In genomic region chr1:23554481-23555224, GRCh38 we compare ENCODE assay signal across 1 cellular context.
A peak's percentile ranks its signal among the peaks of the same experiment; 100 is the strongest.
TF ChIP-seq lines count a peak whose summit lies in the region.

No MANE protein-coding gene starts in this region.

TF ChIP-seq in K562, 482 proteins besides CTCF, POLR2A, EP300 and RAD21 (continued from another document and continues in another):
- TF ChIP-seq, protein P1, sequence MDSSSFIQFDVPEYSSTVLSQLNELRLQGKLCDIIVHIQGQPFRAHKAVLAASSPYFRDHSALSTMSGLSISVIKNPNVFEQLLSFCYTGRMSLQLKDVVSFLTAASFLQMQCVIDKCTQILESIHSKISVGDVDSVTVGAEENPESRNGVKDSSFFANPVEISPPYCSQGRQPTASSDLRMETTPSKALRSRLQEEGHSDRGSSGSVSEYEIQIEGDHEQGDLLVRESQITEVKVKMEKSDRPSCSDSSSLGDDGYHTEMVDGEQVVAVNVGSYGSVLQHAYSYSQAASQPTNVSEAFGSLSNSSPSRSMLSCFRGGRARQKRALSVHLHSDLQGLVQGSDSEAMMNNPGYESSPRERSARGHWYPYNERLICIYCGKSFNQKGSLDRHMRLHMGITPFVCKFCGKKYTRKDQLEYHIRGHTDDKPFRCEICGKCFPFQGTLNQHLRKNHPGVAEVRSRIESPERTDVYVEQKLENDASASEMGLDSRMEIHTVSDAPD (CRISPR knock-in tag; IDR thresholded peaks at IDR 0.05), result no peak
- TF ChIP-seq STAT5B (CRISPR knock-in tag; IDR thresholded peaks at IDR 0.05), result no peak
- TF ChIP-seq TCF7 (IDR thresholded peaks at IDR 0.05; ENCODE audit: borderline replicate concordance), result no peak
- no peak for TF ChIP-seq ZNF77 (CRISPR knock-in tag; IDR thresholded peaks at IDR 0.05)
- no peak for TF ChIP-seq ZNF282 (CRISPR knock-in tag; IDR thresholded peaks at IDR 0.05)
- TF ChIP-seq TCFL5 (CRISPR knock-in tag; conservative IDR thresholded peaks at IDR 0.05), result no peak
- TF ChIP-seq MCM2 (IDR thresholded peaks at IDR 0.05; ENCODE audit: low read depth), result no peak
- no peak for TF ChIP-seq LARP7 (IDR thresholded peaks at IDR 0.05)
- no peak for TF ChIP-seq CSDE1 (IDR thresholded peaks at IDR 0.05)
- TF ChIP-seq CXXC5 (CRISPR knock-in tag; IDR thresholded peaks at IDR 0.05), result peak; percentile 79
- TF ChIP-seq, protein P2, sequence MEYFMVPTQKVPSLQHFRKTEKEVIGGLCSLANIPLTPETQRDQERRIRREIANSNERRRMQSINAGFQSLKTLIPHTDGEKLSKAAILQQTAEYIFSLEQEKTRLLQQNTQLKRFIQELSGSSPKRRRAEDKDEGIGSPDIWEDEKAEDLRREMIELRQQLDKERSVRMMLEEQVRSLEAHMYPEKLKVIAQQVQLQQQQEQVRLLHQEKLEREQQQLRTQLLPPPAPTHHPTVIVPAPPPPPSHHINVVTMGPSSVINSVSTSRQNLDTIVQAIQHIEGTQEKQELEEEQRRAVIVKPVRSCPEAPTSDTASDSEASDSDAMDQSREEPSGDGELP (CRISPR knock-in tag; IDR thresholded peaks at IDR 0.05; ENCODE audit: borderline replicate concordance), result peak; percentile 70
- TF ChIP-seq PHF21A (IDR thresholded peaks at IDR 0.05; ENCODE audit: borderline replicate concordance, low read depth), result no peak
- TF ChIP-seq JUND (IDR thresholded peaks at IDR 0.05; ENCODE audit: borderline replicate concordance, low read depth, low read length), result no peak; the same call in 1 of the 2 replicates
- 0 out of 3 replicates have a peak, but pooled peaks have one; percentile 28 for TF ChIP-seq JUND (tag; IDR thresholded peaks at IDR 0.05; ENCODE audit: borderline replicate concordance, low read depth, low read length)
- no peak for TF ChIP-seq CHD2 (IDR thresholded peaks at IDR 0.05; ENCODE audit: low read depth, low read length)
- TF ChIP-seq SMC3 (conservative IDR thresholded peaks at IDR 0.05; ENCODE audit: insufficient read depth, low read depth, low read length), result 0 out of 2 replicates have a peak, but pooled peaks have one; percentile 24
- TF ChIP-seq MEIS2 (IDR thresholded peaks at IDR 0.05; ENCODE audit: partially characterized antibody), result no peak
- TF ChIP-seq MYNN (IDR thresholded peaks at IDR 0.05), result no peak
- no peak for TF ChIP-seq MYNN (CRISPR knock-in tag; IDR thresholded peaks at IDR 0.05)
- TF ChIP-seq, protein P3, sequence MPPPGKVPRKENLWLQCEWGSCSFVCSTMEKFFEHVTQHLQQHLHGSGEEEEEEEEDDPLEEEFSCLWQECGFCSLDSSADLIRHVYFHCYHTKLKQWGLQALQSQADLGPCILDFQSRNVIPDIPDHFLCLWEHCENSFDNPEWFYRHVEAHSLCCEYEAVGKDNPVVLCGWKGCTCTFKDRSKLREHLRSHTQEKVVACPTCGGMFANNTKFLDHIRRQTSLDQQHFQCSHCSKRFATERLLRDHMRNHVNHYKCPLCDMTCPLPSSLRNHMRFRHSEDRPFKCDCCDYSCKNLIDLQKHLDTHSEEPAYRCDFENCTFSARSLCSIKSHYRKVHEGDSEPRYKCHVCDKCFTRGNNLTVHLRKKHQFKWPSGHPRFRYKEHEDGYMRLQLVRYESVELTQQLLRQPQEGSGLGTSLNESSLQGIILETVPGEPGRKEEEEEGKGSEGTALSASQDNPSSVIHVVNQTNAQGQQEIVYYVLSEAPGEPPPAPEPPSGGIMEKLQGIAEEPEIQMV (tag; conservative IDR thresholded peaks at IDR 0.05; ENCODE audit: low read depth), result no peak
- TF ChIP-seq, protein P4, sequence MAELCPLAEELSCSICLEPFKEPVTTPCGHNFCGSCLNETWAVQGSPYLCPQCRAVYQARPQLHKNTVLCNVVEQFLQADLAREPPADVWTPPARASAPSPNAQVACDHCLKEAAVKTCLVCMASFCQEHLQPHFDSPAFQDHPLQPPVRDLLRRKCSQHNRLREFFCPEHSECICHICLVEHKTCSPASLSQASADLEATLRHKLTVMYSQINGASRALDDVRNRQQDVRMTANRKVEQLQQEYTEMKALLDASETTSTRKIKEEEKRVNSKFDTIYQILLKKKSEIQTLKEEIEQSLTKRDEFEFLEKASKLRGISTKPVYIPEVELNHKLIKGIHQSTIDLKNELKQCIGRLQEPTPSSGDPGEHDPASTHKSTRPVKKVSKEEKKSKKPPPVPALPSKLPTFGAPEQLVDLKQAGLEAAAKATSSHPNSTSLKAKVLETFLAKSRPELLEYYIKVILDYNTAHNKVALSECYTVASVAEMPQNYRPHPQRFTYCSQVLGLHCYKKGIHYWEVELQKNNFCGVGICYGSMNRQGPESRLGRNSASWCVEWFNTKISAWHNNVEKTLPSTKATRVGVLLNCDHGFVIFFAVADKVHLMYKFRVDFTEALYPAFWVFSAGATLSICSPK (IDR thresholded peaks at IDR 0.05; ENCODE audit: borderline replicate concordance), result no peak
- no peak for TF ChIP-seq CC2D1A (IDR thresholded peaks at IDR 0.05)
- TF ChIP-seq ZNF165 (CRISPR knock-in tag; IDR thresholded peaks at IDR 0.05; ENCODE audit: borderline replicate concordance), result no peak
- no peak; the same call in 1 of the 2 replicates for TF ChIP-seq ETV5 (CRISPR knock-in tag; IDR thresholded peaks at IDR 0.05; ENCODE audit: low read depth)
- TF ChIP-seq, protein P5, sequence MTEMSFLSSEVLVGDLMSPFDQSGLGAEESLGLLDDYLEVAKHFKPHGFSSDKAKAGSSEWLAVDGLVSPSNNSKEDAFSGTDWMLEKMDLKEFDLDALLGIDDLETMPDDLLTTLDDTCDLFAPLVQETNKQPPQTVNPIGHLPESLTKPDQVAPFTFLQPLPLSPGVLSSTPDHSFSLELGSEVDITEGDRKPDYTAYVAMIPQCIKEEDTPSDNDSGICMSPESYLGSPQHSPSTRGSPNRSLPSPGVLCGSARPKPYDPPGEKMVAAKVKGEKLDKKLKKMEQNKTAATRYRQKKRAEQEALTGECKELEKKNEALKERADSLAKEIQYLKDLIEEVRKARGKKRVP (CRISPR knock-in tag; IDR thresholded peaks at IDR 0.05), result no peak
- peak; percentile 85; the same call in 1 of the 2 replicates for TF ChIP-seq ZNF589 (CRISPR knock-in tag; IDR thresholded peaks at IDR 0.05; ENCODE audit: low read depth)
- no peak for TF ChIP-seq HOXB6 (CRISPR knock-in tag; IDR thresholded peaks at IDR 0.05; ENCODE audit: borderline replicate concordance)
- TF ChIP-seq ZC3H8 (IDR thresholded peaks at IDR 0.05), result no peak
- no peak for TF ChIP-seq THRAP3 (IDR thresholded peaks at IDR 0.05; ENCODE audit: borderline replicate concordance)
- peak; percentile 43; the same call in 1 of the 2 replicates for TF ChIP-seq ZNF592 (IDR thresholded peaks at IDR 0.05)
- peak; percentile 96 for TF ChIP-seq HMGN3 (IDR thresholded peaks at IDR 0.05; ENCODE audit: borderline replicate concordance, extremely low read depth, insufficient read length, low read depth, low read length)
- TF ChIP-seq MAZ (CRISPR knock-in tag; conservative IDR thresholded peaks at IDR 0.05 in 1 of 2, IDR thresholded peaks at IDR 0.05 in 1 of 2), result peak; percentile 90 to 93
- TF ChIP-seq DACH1 (IDR thresholded peaks at IDR 0.05; ENCODE audit: partially characterized antibody), result no peak
- TF ChIP-seq, protein P6, sequence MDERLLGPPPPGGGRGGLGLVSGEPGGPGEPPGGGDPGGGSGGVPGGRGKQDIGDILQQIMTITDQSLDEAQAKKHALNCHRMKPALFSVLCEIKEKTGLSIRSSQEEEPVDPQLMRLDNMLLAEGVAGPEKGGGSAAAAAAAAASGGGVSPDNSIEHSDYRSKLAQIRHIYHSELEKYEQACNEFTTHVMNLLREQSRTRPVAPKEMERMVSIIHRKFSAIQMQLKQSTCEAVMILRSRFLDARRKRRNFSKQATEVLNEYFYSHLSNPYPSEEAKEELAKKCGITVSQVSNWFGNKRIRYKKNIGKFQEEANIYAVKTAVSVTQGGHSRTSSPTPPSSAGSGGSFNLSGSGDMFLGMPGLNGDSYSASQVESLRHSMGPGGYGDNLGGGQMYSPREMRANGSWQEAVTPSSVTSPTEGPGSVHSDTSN (CRISPR knock-in tag; IDR thresholded peaks at IDR 0.05; ENCODE audit: low read depth), result no peak
- TF ChIP-seq, protein P6 (tag; conservative IDR thresholded peaks at IDR 0.05; ENCODE audit: low read depth), result no peak
- no peak for TF ChIP-seq NFIX (CRISPR knock-in tag; IDR thresholded peaks at IDR 0.05; ENCODE audit: low read depth)
- no peak for TF ChIP-seq SMARCB1 (IDR thresholded peaks at IDR 0.05; ENCODE audit: insufficient read length, low read depth)
- peak; percentile 89 for TF ChIP-seq BRD4 (IDR thresholded peaks at IDR 0.05)
- no peak for TF ChIP-seq CBX1 (IDR thresholded peaks at IDR 0.05; ENCODE audit: low read depth)
- no peak for TF ChIP-seq EHMT2 (IDR thresholded peaks at IDR 0.05)
- peak; percentile 50 for TF ChIP-seq HNRNPLL (IDR thresholded peaks at IDR 0.05; ENCODE audit: low read depth, low read length, poor library complexity, severe bottlenecking)
- peak; percentile 85 for TF ChIP-seq RBBP5 (IDR thresholded peaks at IDR 0.05; ENCODE audit: borderline replicate concordance, insufficient read depth, low read length, poor library complexity, severe bottlenecking)
- TF ChIP-seq ZNF280B (CRISPR knock-in tag; IDR thresholded peaks at IDR 0.05), result no peak
- no peak for TF ChIP-seq PTTG1 (tag; IDR thresholded peaks at IDR 0.05; ENCODE audit: low read depth)
- no peak for TF ChIP-seq NCOA2 (IDR thresholded peaks at IDR 0.05; ENCODE audit: partially characterized antibody in 2 of 2)
- TF ChIP-seq ZBTB7A (IDR thresholded peaks at IDR 0.05; ENCODE audit: borderline replicate concordance, control insufficient read depth, low read depth, low read length), result peak; percentile 89; the same call in 1 of the 2 replicates
- TF ChIP-seq ESRRA (IDR thresholded peaks at IDR 0.05; ENCODE audit: borderline replicate concordance, low read depth), result peak; percentile 82; the same call in 1 of the 2 replicates
- no peak for TF ChIP-seq CEBPB (tag; IDR thresholded peaks at IDR 0.05)
- TF ChIP-seq HNRNPH1 (optimal IDR thresholded peaks at IDR 0.05; ENCODE audit: low read depth, low read length), result no peak
- TF ChIP-seq FOS (IDR thresholded peaks at IDR 0.05; ENCODE audit: extremely low read depth, insufficient read length), result no peak
- TF ChIP-seq E4F1 (CRISPR knock-in tag; IDR thresholded peaks at IDR 0.05; ENCODE audit: borderline replicate concordance), result no peak
